In the genomic region with DNA sequence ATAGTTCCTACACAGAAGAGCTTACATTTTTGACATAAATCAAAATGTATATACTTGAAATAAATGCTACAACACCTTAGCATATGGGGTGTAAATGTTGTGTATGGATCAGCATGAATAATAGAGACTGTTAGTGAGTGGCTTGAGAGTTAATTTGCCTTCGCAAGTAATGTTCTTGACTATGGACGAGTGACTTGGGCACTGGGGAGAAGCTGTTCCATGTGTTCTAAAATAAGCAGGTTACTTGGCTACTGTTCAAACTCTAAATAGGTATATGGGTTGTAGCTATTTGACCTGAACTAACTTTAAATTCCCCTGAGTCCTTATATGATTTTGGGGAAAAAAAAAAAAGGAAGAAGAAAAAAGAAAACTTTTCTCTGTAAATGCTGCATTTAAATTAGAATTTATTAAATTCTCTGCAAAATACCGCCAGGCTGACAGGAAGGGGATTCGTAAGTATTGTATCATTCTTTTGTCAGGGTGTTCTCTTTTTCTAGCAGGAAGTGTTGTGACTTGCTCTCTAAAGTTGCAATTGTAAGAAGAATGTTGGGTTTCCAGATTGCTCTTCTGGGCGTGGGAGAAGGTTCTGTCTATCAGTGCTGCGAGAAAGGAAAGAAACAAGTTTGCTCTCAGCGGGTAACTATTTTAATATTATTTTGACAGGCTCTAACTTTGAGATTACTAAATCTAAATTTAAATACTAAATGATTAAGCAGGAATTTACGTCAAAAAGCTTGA, we compare ENCODE assay signal across 13 cellular contexts. TPM values are rescaled to one million over a fixed set of nuclear protein-coding genes. Genes with fewer than 3 reads are reported as not detected.
DNase-seq lines count a peak whose midpoint lies in the region; ATAC-seq and TF ChIP-seq lines count a peak whose summit lies in the region.
"Had no signal": no experiment of that assay in that cellular context is flagged by ENCODE, and none has a peak within 500 bp of the region (broad histone marks: within the 10 kb centered on the region; RNA-seq: fewer than 3 reads in every experiment).

No MANE protein-coding gene starts in this region.

- peaks cover 17% of the 10 kb centered on the region for H3K36me3 Mint-ChIP-seq in chondrocyte (ENCODE audit: low read depth)
- H3K36me3 Mint-ChIP-seq in activated naive CD4-positive, alpha-beta T cell treated with anti-CD3 and anti-CD28 coated beads for 36 hours (ENCODE audit: low read depth): no peaks in the 10 kb centered on the region
- H3K36me3 Mint-ChIP-seq: activated CD4-positive, alpha-beta memory T cell treated with anti-CD3 and anti-CD28 coated beads for 36 hours; stimulated activated memory B cell treated with anti-CD40 and anti-IgM and Interleukin-4, amounts not matched to agents 10 μg/mL and 1 μg/mL and 100 μg/mL, for 72 hours had no signal

- no peak for TF ChIP-seq CTCF in chondrocyte (IDR thresholded peaks at IDR 0.05)
- no peak for TF ChIP-seq CTCF in thoracic aorta (IDR thresholded peaks at IDR 0.05)

- no peak for ATAC-seq in thoracic aorta (ENCODE audit: insufficient number of reproducible peaks, low FRiP score, low read depth)
- ATAC-seq: stimulated activated memory B cell treated with anti-CD40 and anti-IgM and Interleukin-4, amounts not matched to agents 10 μg/mL and 1 μg/mL and 100 μg/mL, for 72 hours had no signal

- peak overlapping the region; percentile 70 for H3K4me3 ChIP-seq in thoracic aorta

- H3K27ac Mint-ChIP-seq in chondrocyte (ENCODE audit: unreplicated experiment): peak overlapping the region; percentile 83
- no peak overlapping the region for H3K27ac Mint-ChIP-seq in activated naive CD4-positive, alpha-beta T cell treated with anti-CD3 and anti-CD28 coated beads for 36 hours
- H3K27ac Mint-ChIP-seq: activated CD4-positive, alpha-beta memory T cell treated with anti-CD3 and anti-CD28 coated beads for 36 hours; stimulated activated memory B cell treated with anti-CD40 and anti-IgM and Interleukin-4, amounts not matched to agents 10 μg/mL and 1 μg/mL and 100 μg/mL, for 72 hours had no signal

- DNase-seq in Kasumi-1 (lab: John Stamatoyannopoulos, UW) (peak; percentile 13 to 31), chondrocyte (ENCODE audit: low spot score) (no peak), iris pigment epithelial cell (ENCODE audit: low read depth) (peak; percentile 71), thoracic aorta (ENCODE audit: low spot score) (no peak), NAMALWA (ENCODE audit: low spot score) (no peak)
- DNase-seq in activated naive CD4-positive, alpha-beta T cell treated with Interleukin-2 at 50 U/mL for 16 hours: no peak
- no peak for DNase-seq in activated naive CD4-positive, alpha-beta T cell treated with anti-CD3 and anti-CD28 coated beads for 36 hours
- DNase-seq: activated CD4-positive, alpha-beta memory T cell treated with anti-CD3 and anti-CD28 coated beads for 36 hours; anterior cingulate cortex; GF-D8; NCI-H1930 had no signal

- H3K36me3 ChIP-seq in thoracic aorta: no peaks in the 10 kb centered on the region

- H3K27ac ChIP-seq in thoracic aorta: peak overlapping the region; percentile 79 to 84
- H3K27ac ChIP-seq: parathyroid adenoma had no signal

- H3K4me3 Mint-ChIP-seq in chondrocyte (ENCODE audit: unreplicated experiment): peak overlapping the region; percentile 62
- H3K4me3 Mint-ChIP-seq in activated naive CD4-positive, alpha-beta T cell treated with anti-CD3 and anti-CD28 coated beads for 36 hours: no peak overlapping the region
- H3K4me3 Mint-ChIP-seq: activated CD4-positive, alpha-beta memory T cell treated with anti-CD3 and anti-CD28 coated beads for 36 hours; stimulated activated memory B cell treated with anti-CD40 and anti-IgM and Interleukin-4, amounts not matched to agents 10 μg/mL and 1 μg/mL and 100 μg/mL, for 72 hours had no signal

- H3K9me3 Mint-ChIP-seq in chondrocyte (ENCODE audit: low read depth): no peaks in the 10 kb centered on the region
- H3K9me3 Mint-ChIP-seq in activated naive CD4-positive, alpha-beta T cell treated with anti-CD3 and anti-CD28 coated beads for 36 hours: no peaks in the 10 kb centered on the region
- H3K9me3 Mint-ChIP-seq: activated CD4-positive, alpha-beta memory T cell treated with anti-CD3 and anti-CD28 coated beads for 36 hours; stimulated activated memory B cell treated with anti-CD40 and anti-IgM and Interleukin-4, amounts not matched to agents 10 μg/mL and 1 μg/mL and 100 μg/mL, for 72 hours had no signal

- H3K27me3 Mint-ChIP-seq in chondrocyte (ENCODE audit: low read depth): no peaks in the 10 kb centered on the region
- H3K27me3 Mint-ChIP-seq in activated naive CD4-positive, alpha-beta T cell treated with anti-CD3 and anti-CD28 coated beads for 36 hours (ENCODE audit: low read depth): no peaks in the 10 kb centered on the region
- H3K27me3 Mint-ChIP-seq: stimulated activated memory B cell treated with anti-CD40 and anti-IgM and Interleukin-4, amounts not matched to agents 10 μg/mL and 1 μg/mL and 100 μg/mL, for 72 hours had no signal

- H3K9me3 ChIP-seq in thoracic aorta: no peaks in the 10 kb centered on the region

- no peaks in the 10 kb centered on the region for H3K27me3 ChIP-seq in thoracic aorta (replicated peaks; ENCODE audit: insufficient read depth)

- H3K4me1 ChIP-seq in thoracic aorta (ENCODE audit: control insufficient read depth in 1 of 2, low read depth in 2 of 2): peaks cover 0 to 48% of the 10 kb centered on the region in 2 donors
- H3K4me1 ChIP-seq: parathyroid adenoma had no signal

- H3K4me1 Mint-ChIP-seq in chondrocyte (ENCODE audit: low read depth): peaks cover 84% of the 10 kb centered on the region
- H3K4me1 Mint-ChIP-seq in activated naive CD4-positive, alpha-beta T cell treated with anti-CD3 and anti-CD28 coated beads for 36 hours (ENCODE audit: low read depth): no peaks in the 10 kb centered on the region
- H3K4me1 Mint-ChIP-seq: stimulated activated memory B cell treated with anti-CD40 and anti-IgM and Interleukin-4, amounts not matched to agents 10 μg/mL and 1 μg/mL and 100 μg/mL, for 72 hours had no signal

- intact Hi-C loops in activated naive CD4-positive, alpha-beta T cell treated with anti-CD3 and anti-CD28 coated beads for 36 hours (cut with micrococcal nuclease): no loop called here

- CTCF ChIA-PET in activated naive CD4-positive, alpha-beta T cell treated with anti-CD3 and anti-CD28 coated beads for 36 hours (lab: Charles Lee): no interaction called here

RNA-seq across cellular contexts. Expression of gene PLS3, which starts 32.2 kb away (rescaled TPM):
- total RNA-seq in chondrocyte (587 to 660 TPM (median 642 TPM) in 3 replicates), thoracic aorta (100 to 1,000 TPM; 466 to 474 TPM)
- 1 to 10 TPM in 1 of 2 experiments, under 1 TPM in 1; 0.81 to 1.3 TPM for total RNA-seq in activated naive CD4-positive, alpha-beta T cell treated with anti-CD3 and anti-CD28 coated beads for 36 hours

Comparison
In these comparisons a context has a peak if more than half of its experiments do, and no peak if none do; other contexts are left out.
1. DNase-seq: peak in Kasumi-1 (2 of 2) and iris pigment epithelial cell (single experiment); none in chondrocyte (single experiment), thoracic aorta (single experiment), NAMALWA (single experiment), activated naive CD4-positive, alpha-beta T cell treated with Interleukin-2 at 50 U/mL for 16 hours (single experiment) and activated naive CD4-positive, alpha-beta T cell treated with anti-CD3 and anti-CD28 coated beads for 36 hours (single experiment).
2. RNA of gene PLS3, which starts 32.2 kb away (total RNA-seq): 587 to 660 TPM in chondrocyte and 466 to 474 TPM in thoracic aorta; 0.81 to 1.3 TPM in activated naive CD4-positive, alpha-beta T cell treated with anti-CD3 and anti-CD28 coated beads for 36 hours; every median in the first group is over 100 times any median in the second.